18 cellular contexts compared by ENCODE assay signal in genomic region chr15:52717924-52718323, GRCh38. TPM values are rescaled to one million over a fixed set of nuclear protein-coding genes. Genes with fewer than 3 reads are reported as not detected.
A peak's percentile ranks its signal among the peaks of the same experiment; 100 is the strongest.
DNase-seq lines count a peak whose midpoint lies in the region; ATAC-seq, FAIRE-seq and TF ChIP-seq lines count a peak whose summit lies in the region.
"Had no signal": no experiment of that assay in that cellular context is flagged by ENCODE, and none has a peak within 500 bp of the region (broad histone marks: within the 10 kb centered on the region; RNA-seq: fewer than 3 reads in every experiment).

No MANE protein-coding gene starts in this region.

- intact Hi-C loops in Caco-2 (cut with micrococcal nuclease; ENCODE audit: unreplicated experiment) (loop anchor here (1.0 kb wide), 1 partner anchor 9 kb away; no protein-coding TSS in a partner anchor), K562 (cut with micrococcal nuclease) (loop anchor here (10.0 kb wide), 1 partner anchor 63 kb away; no protein-coding TSS in a partner anchor), gastrocnemius medialis (cut with DNase I; ENCODE audit: low total_unique reads) (no loop called here)

- H3K4me2 ChIP-seq in K562 (ENCODE audit: insufficient read depth, low read length) (no peak overlapping the region), neural progenitor cell (no peak overlapping the region)

- H3K27ac ChIP-seq in K562 (ENCODE audit: extremely low read depth, low read depth, low read length) (no peak overlapping the region), neural progenitor cell (no peak overlapping the region), gastrocnemius medialis (no peak overlapping the region)

- H3K9ac ChIP-seq in K562 (ENCODE audit: insufficient read depth in 1 of 2, low read depth in 2 of 2, low read length in 2 of 2): no peak overlapping the region
- H3K9ac ChIP-seq in neural progenitor cell: no peak overlapping the region

- H3K79me2 ChIP-seq in K562 (ENCODE audit: control insufficient read depth, insufficient read depth, low read length) (no peaks in the 10 kb centered on the region), neural progenitor cell (ENCODE audit: low read depth) (no peaks in the 10 kb centered on the region)

- no peak overlapping the region for H2AFZ ChIP-seq in K562 (ENCODE audit: low read depth, low read length)
- peak overlapping the region; percentile 84 for H2AFZ ChIP-seq in neural progenitor cell (replicated peaks)

- H3K27me3 ChIP-seq in Caco-2 (replicated peaks; ENCODE audit: control insufficient read depth, insufficient read depth, low read length): no peaks in the 10 kb centered on the region
- peaks cover 5% of the 10 kb centered on the region in 2 experiments; a peak in 2 of 5 replicates for H3K27me3 ChIP-seq in K562 (ENCODE audit: control insufficient read depth in 2 of 2, insufficient read depth in 2 of 2, low read length in 2 of 2)
- H3K27me3 ChIP-seq in neural progenitor cell: no peaks in the 10 kb centered on the region
- no peaks in the 10 kb centered on the region for H3K27me3 ChIP-seq in gastrocnemius medialis

- peak; percentile 42 to 50 for DNase-seq in Caco-2
- DNase-seq in K562 (ENCODE audit: extremely low read depth in 1 of 4, low spot score in 3 of 4): no peak
- DNase-seq in left kidney (ENCODE audit: low read depth, low spot score): peak; percentile 15
- peak; percentile 18 for DNase-seq in neural progenitor cell (ENCODE audit: low spot score)
- DNase-seq in gastrocnemius medialis: no peak
- DNase-seq in dedifferentiated amniotic fluid mesenchymal stem cell (ENCODE audit: extremely low spot score): no peak
- no peak for DNase-seq in SW480 (ENCODE audit: low spot score)
- DNase-seq: 8988T; CD4-positive, alpha-beta T cell; GF-D8; NCI-H1417 treated with DMSO at 0.1 percent for 48 hours; NCI-H187 treated with DMSO at 0.1 percent for 48 hours; NCI-H2227 treated with DMSO at 0.1 percent for 48 hours; NCI-H510A treated with DMSO at 0.1 percent for 48 hours; NCI-H774; SHP77 treated with DMSO at 0.1 percent for 48 hours had no signal

- no TSS peak for BruUV-seq in Caco-2 (replicated peaks; lab: Mats Ljungman, UMichigan)
- BruUV-seq in K562 (replicated peaks; lab: Mats Ljungman, UMichigan): no TSS peak

- H3K4me1 ChIP-seq in Caco-2: peaks cover 19% of the 10 kb centered on the region
- no peaks in the 10 kb centered on the region for H3K4me1 ChIP-seq in K562 (replicated peaks in 1 of 2; ENCODE audit: control insufficient read depth in 2 of 2, insufficient read depth in 2 of 2, low read length in 2 of 2)
- H3K4me1 ChIP-seq in neural progenitor cell: peaks cover 6% of the 10 kb centered on the region
- H3K4me1 ChIP-seq in gastrocnemius medialis: no peaks in the 10 kb centered on the region

- TF ChIP-seq RAD21 in K562 (CRISPR knock-in tag; conservative IDR thresholded peaks at IDR 0.05 in 1 of 2, IDR thresholded peaks at IDR 0.05 in 1 of 2): no peak

- TF ChIP-seq POLR2A in K562 (conservative IDR thresholded peaks at IDR 0.05) (no peak), gastrocnemius medialis (IDR thresholded peaks at IDR 0.05) (no peak)

- in situ Hi-C loops in K562 (cut with MboI) (no loop called here), gastrocnemius medialis (cut with MboI; ENCODE audit: low sequenced_read_pairs in 4 of 4) (no loop called here)

- H3K27me3 Mint-ChIP-seq in Caco-2 (ENCODE audit: insufficient read depth, unreplicated experiment): no peaks in the 10 kb centered on the region
- peaks cover 3% of the 10 kb centered on the region for H3K27me3 Mint-ChIP-seq in neural progenitor cell (ENCODE audit: insufficient read depth, low read depth)
- H3K27me3 Mint-ChIP-seq: CD4-positive, alpha-beta T cell had no signal

- no peaks in the 10 kb centered on the region for H3F3A ChIP-seq in neural progenitor cell (ENCODE audit: low read depth)

- no peak for TF ChIP-seq EP300 in K562 (IDR thresholded peaks at IDR 0.05; ENCODE audit: low read length)

- CTCF ChIA-PET in Caco-2 (lab: Charles Lee) (no interaction called here), K562 (lab: Yijun Ruan, JAX; ENCODE audit: low intra/inter-chr PET ratio) (no interaction called here)

- H4K20me1 ChIP-seq in K562 (replicated peaks; ENCODE audit: control insufficient read depth, insufficient read depth, low read length) (no peaks in the 10 kb centered on the region), neural progenitor cell (ENCODE audit: low read depth) (no peaks in the 10 kb centered on the region)

- H3K9me1 ChIP-seq in K562 (ENCODE audit: control insufficient read depth, insufficient read depth, low read length): no peaks in the 10 kb centered on the region

- POLR2A ChIA-PET in Caco-2 (lab: Charles Lee): no interaction called here
- POLR2A ChIA-PET in K562 (lab: Yijun Ruan, JAX): no interaction called here

- no peak overlapping the region for H3K4me3 Mint-ChIP-seq in Caco-2 (ENCODE audit: unreplicated experiment)
- no peak overlapping the region for H3K4me3 Mint-ChIP-seq in neural progenitor cell
- H3K4me3 Mint-ChIP-seq: CD4-positive, alpha-beta T cell had no signal

- H3K4me3 ChIP-seq in Caco-2 (ENCODE audit: low read depth, low read length) (no peak overlapping the region), K562 (no peak overlapping the region), neural progenitor cell (no peak overlapping the region), gastrocnemius medialis (no peak overlapping the region)

- ATAC-seq in K562 (peak; percentile 71), HG03469 (IDR thresholded peaks at IDR 0.05; ENCODE audit: unreplicated experiment) (no peak), gastrocnemius medialis (no peak)

- 2% methylated on average over 4 of the region's 6 CpGs for WGBS in K562 (ENCODE audit: insufficient coverage, low coverage, missing lambda C conversion rate)

- H3K27ac Mint-ChIP-seq in Caco-2 (ENCODE audit: unreplicated experiment) (peak overlapping the region; percentile 83), neural progenitor cell (no peak overlapping the region)
- H3K27ac Mint-ChIP-seq: CD4-positive, alpha-beta T cell had no signal

- H3K4me1 Mint-ChIP-seq in Caco-2 (ENCODE audit: low read depth, unreplicated experiment) (peaks cover 20% of the 10 kb centered on the region), neural progenitor cell (peaks cover 15% of the 10 kb centered on the region)

- no peaks in the 10 kb centered on the region for H3K9me3 ChIP-seq in Caco-2
- H3K9me3 ChIP-seq in K562 (replicated peaks; ENCODE audit: control insufficient read depth, insufficient read depth, low read depth, low read length): no peaks in the 10 kb centered on the region
- H3K9me3 ChIP-seq in neural progenitor cell (ENCODE audit: low read depth): no peaks in the 10 kb centered on the region
- H3K9me3 ChIP-seq in gastrocnemius medialis: no peaks in the 10 kb centered on the region

- no peak for FAIRE-seq in K562 (lab: Jason Lieb, UNC)
- FAIRE-seq: GM19239 had no signal

- no peaks in the 10 kb centered on the region for H3K9me3 Mint-ChIP-seq in Caco-2 (ENCODE audit: unreplicated experiment)
- peaks cover 3% of the 10 kb centered on the region for H3K9me3 Mint-ChIP-seq in neural progenitor cell
- H3K9me3 Mint-ChIP-seq: CD4-positive, alpha-beta T cell had no signal

- no peaks in the 10 kb centered on the region for H3K36me3 ChIP-seq in Caco-2 (ENCODE audit: control insufficient read depth, insufficient read depth, low read length)
- H3K36me3 ChIP-seq in K562 (ENCODE audit: control insufficient read depth, insufficient read depth, low read length): no peaks in the 10 kb centered on the region
- no peaks in the 10 kb centered on the region for H3K36me3 ChIP-seq in neural progenitor cell
- no peaks in the 10 kb centered on the region for H3K36me3 ChIP-seq in gastrocnemius medialis

- TF ChIP-seq CTCF in Caco-2 (IDR thresholded peaks at IDR 0.05; ENCODE audit: insufficient read depth in 1 of 2, low read depth in 1 of 2, low read length in 1 of 2, severe bottlenecking in 1 of 2, unreplicated experiment in 1 of 2) (no peak), K562 (IDR thresholded peaks at IDR 0.05 in 2 of 3, conservative IDR thresholded peaks at IDR 0.05 in 1 of 3; ENCODE audit: insufficient read depth in 2 of 3, low read depth in 1 of 3, low read length in 3 of 3) (no peak), neural progenitor cell (IDR thresholded peaks at IDR 0.05) (no peak), gastrocnemius medialis (IDR thresholded peaks at IDR 0.05 in 4 of 5, conservative IDR thresholded peaks at IDR 0.05 in 1 of 5) (no peak)

- no peaks in the 10 kb centered on the region for H3K36me3 Mint-ChIP-seq in Caco-2 (ENCODE audit: insufficient read depth, unreplicated experiment)
- no peaks in the 10 kb centered on the region for H3K36me3 Mint-ChIP-seq in neural progenitor cell

TF ChIP-seq in K562, 482 proteins besides CTCF, POLR2A, EP300 and RAD21 (continues in another document):
- TF ChIP-seq NR2C2 (CRISPR knock-in tag; IDR thresholded peaks at IDR 0.05) (no peak), NR2C2 (tag; IDR thresholded peaks at IDR 0.05) (peak; percentile 32; the same call in 1 of the 2 replicates), CEBPG (CRISPR knock-in tag; IDR thresholded peaks at IDR 0.05) (no peak), CEBPG (tag; conservative IDR thresholded peaks at IDR 0.05 in 1 of 2, IDR thresholded peaks at IDR 0.05 in 1 of 2) (peak in 1 of 2 experiments; percentile 72; a peak in 2 of 4 replicates), TCFL5 (CRISPR knock-in tag; conservative IDR thresholded peaks at IDR 0.05) (no peak), NFIX (CRISPR knock-in tag; IDR thresholded peaks at IDR 0.05; ENCODE audit: low read depth) (no peak)

RNA-seq across cellular contexts. Expression of gene ATOSA, which starts 38.7 kb away (rescaled TPM):
- total RNA-seq in Caco-2 (2022): 17.6 and 18.4 TPM in 2 replicates
- 7.7 and 29.7 TPM in 2 replicates for total RNA-seq in K562 (2011; cell fraction: chromatin; rRNA removed; ENCODE audit: low replicate concordance)
- total RNA-seq in K562 (2011; cell fraction: nucleolus; rRNA removed): 3.7 and 5.1 TPM in 2 replicates
- 17.5 and 28.7 TPM in 2 replicates for total RNA-seq in K562 (2011; cell fraction: nucleoplasm; rRNA removed)
- total RNA-seq in K562 (2014; rRNA removed): 3.9 and 5.2 TPM in 2 replicates
- total RNA-seq in K562 (2014; rRNA removed; fragmentation: Illumina TruSeq; extraction: Trizol): 3.7 and 3.8 TPM in 2 replicates
- 3.2 and 3.9 TPM in 2 replicates for total RNA-seq in K562 (2015; rRNA removed; fragmentation: Illumina TruSeq; extraction: Trizol)
- total RNA-seq in K562 (2021): 3.9 and 6.1 TPM in 2 replicates
- 5.2 and 5.9 TPM in 2 replicates for polyA plus RNA-seq in K562 (2011; rRNA removed)
- polyA plus RNA-seq in K562 (2011; cell fraction: cytosol; rRNA removed): 1.1 and 3.0 TPM in 2 replicates
- polyA plus RNA-seq in K562 (2011; cell fraction: nucleus; rRNA removed): 8.6 and 12.3 TPM in 2 replicates
- 4.5 and 9.3 TPM in 2 replicates for polyA plus RNA-seq in K562 (2012)
- polyA plus RNA-seq in K562 (2014; fragmentation: Illumina TruSeq; extraction: Trizol): 4.2 and 5.8 TPM in 2 replicates
- polyA plus RNA-seq in K562 (2014; fragmentation: Nextera tagmentation; extraction: Ambion mirVana): 1 to 10 TPM; 2.0 to 2.1 TPM
- 3.0 and 3.6 TPM in 2 replicates for polyA plus RNA-seq in K562 (2014; rRNA removed)
- 10.3 and 10.8 TPM in 2 replicates for polyA minus RNA-seq in K562 (2011; rRNA and poly(A)+ RNA removed)
- 3.7 and 6.5 TPM in 2 replicates for polyA minus RNA-seq in K562 (2011; cell fraction: cytosol; rRNA and poly(A)+ RNA removed)
- polyA minus RNA-seq in K562 (2011; cell fraction: nucleus; rRNA and poly(A)+ RNA removed): 8.2 and 12.2 TPM in 2 replicates
- 17.8 and 26.8 TPM in 2 replicates for total RNA-seq in neural progenitor cell (ENCODE audit: low replicate concordance)
- 100 to 1,000 TPM in 3 of 4 donors, 10 to 100 TPM in 1; 61.9 to 491 (median 137) TPM for total RNA-seq in gastrocnemius medialis

Comparison
In these comparisons a context has a peak if more than half of its experiments do, and no peak if none do; other contexts are left out.
1. DNase-seq: peak in Caco-2 (2 of 2), left kidney (single experiment) and neural progenitor cell (single experiment); none in K562 (0 of 4), gastrocnemius medialis (0 of 2), dedifferentiated amniotic fluid mesenchymal stem cell (single experiment) and SW480 (single experiment).